Comparison of ENCODE assay signal across 18 cellular contexts in the genomic region with DNA sequence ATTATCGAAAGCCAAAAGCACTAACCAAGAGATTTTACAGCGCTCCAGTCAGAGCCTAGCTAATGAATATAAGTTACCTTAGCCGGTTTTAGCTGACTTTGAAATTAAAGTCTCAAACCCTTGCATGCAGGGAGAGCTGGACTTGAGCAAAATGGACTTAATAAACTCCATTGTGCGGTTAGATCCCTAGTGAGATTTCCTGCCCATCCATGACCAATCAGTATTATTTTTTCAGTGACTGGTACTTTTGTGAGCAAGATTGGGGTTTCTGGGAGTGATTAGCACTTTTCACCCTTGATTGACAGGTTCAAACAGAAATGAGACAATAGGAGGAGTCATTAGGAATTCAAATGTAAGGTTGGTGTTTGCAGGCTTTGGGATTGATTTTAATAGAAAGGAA.
DNase-seq lines count a peak whose midpoint lies in the region; ATAC-seq and TF ChIP-seq lines count a peak whose summit lies in the region.
"Had no signal": no experiment of that assay in that cellular context is flagged by ENCODE, and none has a peak within 500 bp of the region (broad histone marks: within the 10 kb centered on the region; RNA-seq: fewer than 3 reads in every experiment).

No MANE protein-coding gene starts in this region.

- TF ChIP-seq CTCF in nephron (IDR thresholded peaks at IDR 0.05; ENCODE audit: unreplicated experiment in 3 of 3), result no peak

- CTCF ChIA-PET in activated CD4-positive, alpha-beta memory T cell treated with anti-CD3 and anti-CD28 coated beads, Interleukin-2, amount 10 ng/mL, durations not matched to agents 7 days and 5 days (lab: Charles Lee), result no interaction called here

- ATAC-seq in GM21737 (IDR thresholded peaks at IDR 0.05; ENCODE audit: unreplicated experiment), result no peak

- no peaks in the 10 kb centered on the region for H3K27me3 Mint-ChIP-seq in nephron (ENCODE audit: low read depth)
- H3K27me3 Mint-ChIP-seq in activated CD4-positive, alpha-beta memory T cell treated with anti-CD3 and anti-CD28 coated beads, Interleukin-2, amount 10 ng/mL, durations not matched to agents 7 days and 5 days, result no peaks in the 10 kb centered on the region

- H3K27me3 ChIP-seq in ectodermal cell (ENCODE audit: control insufficient read depth, insufficient read depth, low read length, poor library complexity, severe bottlenecking), result no peaks in the 10 kb centered on the region
- H3K27me3 ChIP-seq: Peyer's patch had no signal

- no peaks in the 10 kb centered on the region for H3K9me3 ChIP-seq in ectodermal cell (ENCODE audit: control insufficient read depth, low read length)
- H3K9me3 ChIP-seq: Peyer's patch had no signal

- peak overlapping the region; percentile 62 for H3K27ac ChIP-seq in ectodermal cell (ENCODE audit: insufficient read depth, low read depth, low read length, poor library complexity, severe bottlenecking)
- H3K27ac ChIP-seq: 22Rv1, C4-2B, HL-60, Peyer's patch had no signal

- POLR2A ChIA-PET in activated CD4-positive, alpha-beta memory T cell treated with anti-CD3 and anti-CD28 coated beads, Interleukin-2, amount 10 ng/mL, durations not matched to agents 7 days and 5 days (lab: Charles Lee), result no interaction called here

- 55 to 59% methylated on average over 4 of the region's 4 CpGs for WGBS in ectodermal cell, 2 experiments

- no peaks in the 10 kb centered on the region for H3K36me3 ChIP-seq in ectodermal cell (ENCODE audit: control insufficient read depth, insufficient read depth, low read length)
- H3K36me3 ChIP-seq: Peyer's patch had no signal

- peaks cover 67% of the 10 kb centered on the region for H3K4me1 ChIP-seq in ectodermal cell (ENCODE audit: control insufficient read depth, insufficient read depth, low read length)
- H3K4me1 ChIP-seq: Peyer's patch had no signal

- H3K4me3 ChIP-seq in ectodermal cell (ENCODE audit: insufficient read depth, low read depth, low read length), result no peak overlapping the region
- H3K4me3 ChIP-seq: Peyer's patch had no signal

- DNase-seq in NCI-H1417 (lab: John Stamatoyannopoulos, UW) (peak in 2 of 3 experiments; percentile 13 to 67), NCI-H1417 treated with DMSO at 0.1 percent for 48 hours (lab: John Stamatoyannopoulos, UW) (no peak), DMS79 treated with DMSO at 0.1 percent for 48 hours (lab: John Stamatoyannopoulos, UW) (no peak), midbrain (lab: John Stamatoyannopoulos, UW) (no peak)
- DNase-seq in activated CD4-positive, alpha-beta memory T cell treated with anti-CD3 and anti-CD28 coated beads, Interleukin-2, amount 10 ng/mL, durations not matched to agents 7 days and 5 days, result no peak
- DNase-seq: AML-193, DMS79, IMR-90, NCI-H2081, NCI-H2171 treated with DMSO at 0.1 percent for 48 hours, NCI-H446, Peyer's patch had no signal

- H3K4me1 Mint-ChIP-seq in nephron, result peaks cover 15% of the 10 kb centered on the region
- no peaks in the 10 kb centered on the region for H3K4me1 Mint-ChIP-seq in activated CD4-positive, alpha-beta memory T cell treated with anti-CD3 and anti-CD28 coated beads, Interleukin-2, amount 10 ng/mL, durations not matched to agents 7 days and 5 days

- no peak overlapping the region for H3K4me3 Mint-ChIP-seq in nephron
- H3K4me3 Mint-ChIP-seq in activated CD4-positive, alpha-beta memory T cell treated with anti-CD3 and anti-CD28 coated beads, Interleukin-2, amount 10 ng/mL, durations not matched to agents 7 days and 5 days, result no peak overlapping the region

- H3K27ac Mint-ChIP-seq in nephron, result peak overlapping the region in 2 of 3 experiments; percentile 46 to 69
- no peak overlapping the region for H3K27ac Mint-ChIP-seq in activated CD4-positive, alpha-beta memory T cell treated with anti-CD3 and anti-CD28 coated beads, Interleukin-2, amount 10 ng/mL, durations not matched to agents 7 days and 5 days

- H3K9me3 Mint-ChIP-seq in nephron, result no peaks in the 10 kb centered on the region
- no peaks in the 10 kb centered on the region for H3K9me3 Mint-ChIP-seq in activated CD4-positive, alpha-beta memory T cell treated with anti-CD3 and anti-CD28 coated beads, Interleukin-2, amount 10 ng/mL, durations not matched to agents 7 days and 5 days

- no peaks in the 10 kb centered on the region for H3K36me3 Mint-ChIP-seq in nephron (ENCODE audit: low read depth)
- no peaks in the 10 kb centered on the region for H3K36me3 Mint-ChIP-seq in activated CD4-positive, alpha-beta memory T cell treated with anti-CD3 and anti-CD28 coated beads, Interleukin-2, amount 10 ng/mL, durations not matched to agents 7 days and 5 days (ENCODE audit: low read depth)

Comparison
In these comparisons a context has a peak if more than half of its experiments do, and no peak if none do; other contexts are left out.
1. DNase-seq: peak in NCI-H1417 (2 of 3); none in NCI-H1417 treated with DMSO at 0.1 percent for 48 hours (single experiment), DMS79 treated with DMSO at 0.1 percent for 48 hours (single experiment), activated CD4-positive, alpha-beta memory T cell treated with anti-CD3 and anti-CD28 coated beads, Interleukin-2, amount 10 ng/mL, durations not matched to agents 7 days and 5 days (single experiment) and midbrain (single experiment).